ENCODE assay signal across 22 cellular contexts in genomic region chr7:10931161-10931560, GRCh38.
"Had no signal": no experiment of that assay in that cellular context is flagged by ENCODE, and none has a peak within 500 bp of the region (broad histone marks: within the 10 kb centered on the region; RNA-seq: fewer than 3 reads in every experiment).

No MANE protein-coding gene starts in this region.

- ATAC-seq: activated CD4-positive, alpha-beta T cell treated with anti-CD3 and anti-CD28 coated beads for 36 hours; activated T-helper 17 cell treated with anti-CD3 and anti-CD28 coated beads, Interleukin-2, amount 50 U/mL, for 72 hours; PC-3 had no signal

- H3K9me3 ChIP-seq: SJSA1 had no signal

- H3K27me3 ChIP-seq: brain microvascular endothelial cell, cardiac muscle cell, SJSA1 had no signal

- H3K4me3 ChIP-seq: cardiac muscle cell, SJSA1 had no signal

- H3K27ac Mint-ChIP-seq: activated CD4-positive, alpha-beta memory T cell treated with anti-CD3 and anti-CD28 coated beads, Interleukin-2, amount 10 ng/mL, durations not matched to agents 7 days and 5 days; activated CD4-positive, alpha-beta T cell treated with anti-CD3 and anti-CD28 coated beads for 36 hours; activated naive CD4-positive, alpha-beta T cell treated with anti-CD3 and anti-CD28 coated beads, Interleukin-2, amount 10 ng/mL, durations not matched to agents 7 days and 5 days; activated T-helper 17 cell treated with anti-CD3 and anti-CD28 coated beads, Interleukin-2, amount 50 U/mL, for 72 hours had no signal

- H3K4me3 Mint-ChIP-seq: activated CD4-positive, alpha-beta memory T cell treated with anti-CD3 and anti-CD28 coated beads, Interleukin-2, amount 10 ng/mL, durations not matched to agents 7 days and 5 days; activated CD4-positive, alpha-beta T cell treated with anti-CD3 and anti-CD28 coated beads for 36 hours; activated naive CD4-positive, alpha-beta T cell treated with anti-CD3 and anti-CD28 coated beads, Interleukin-2, amount 10 ng/mL, durations not matched to agents 7 days and 5 days; activated naive CD8-positive, alpha-beta T cell treated with anti-CD3 and anti-CD28 coated beads for 36 hours; activated T-helper 17 cell treated with anti-CD3 and anti-CD28 coated beads, Interleukin-2, amount 50 U/mL, for 72 hours had no signal

- H3K9me3 Mint-ChIP-seq: activated CD4-positive, alpha-beta memory T cell treated with anti-CD3 and anti-CD28 coated beads, Interleukin-2, amount 10 ng/mL, durations not matched to agents 7 days and 5 days; activated naive CD4-positive, alpha-beta T cell treated with anti-CD3 and anti-CD28 coated beads, Interleukin-2, amount 10 ng/mL, durations not matched to agents 7 days and 5 days; activated naive CD8-positive, alpha-beta T cell treated with anti-CD3 and anti-CD28 coated beads for 36 hours; activated T-helper 17 cell treated with anti-CD3 and anti-CD28 coated beads, Interleukin-2, amount 50 U/mL, for 72 hours had no signal

- DNase-seq: activated CD4-positive, alpha-beta memory T cell treated with anti-CD3 and anti-CD28 coated beads, Interleukin-2, amount 10 ng/mL, durations not matched to agents 7 days and 5 days; activated CD4-positive, alpha-beta T cell treated with anti-CD3 and anti-CD28 coated beads for 36 hours; activated CD4-positive, alpha-beta T cell treated with anti-CD3 and anti-CD28 coated beads, Interleukin-2, amount 50 U/mL, for 1 hour; activated gamma-delta T cell treated with Interleukin-2 at 50 U/mL for 16 hours; activated naive CD4-positive, alpha-beta T cell treated with anti-CD3 and anti-CD28 coated beads, Interleukin-2, amount 10 ng/mL, durations not matched to agents 7 days and 5 days; activated naive CD8-positive, alpha-beta T cell treated with anti-CD3 and anti-CD28 coated beads for 36 hours; activated T-cell treated with anti-CD3 and anti-CD28 coated beads for 4 hours; activated T-cell treated with anti-CD3 and anti-CD28 coated beads, Interleukin-2, amount 50 U/mL, for 48 hours; brain microvascular endothelial cell; MM.1S; NCI-H1105; NCI-H1436; NCI-H187; NCI-H2081; NCI-H524; PC-3; SHP77; T-helper 2 cell had no signal

- H3K27ac ChIP-seq: brain microvascular endothelial cell, SJSA1, VCaP had no signal

- H3K27me3 Mint-ChIP-seq: activated CD4-positive, alpha-beta memory T cell treated with anti-CD3 and anti-CD28 coated beads, Interleukin-2, amount 10 ng/mL, durations not matched to agents 7 days and 5 days; activated CD4-positive, alpha-beta T cell treated with anti-CD3 and anti-CD28 coated beads for 36 hours; activated naive CD4-positive, alpha-beta T cell treated with anti-CD3 and anti-CD28 coated beads, Interleukin-2, amount 10 ng/mL, durations not matched to agents 7 days and 5 days; activated naive CD8-positive, alpha-beta T cell treated with anti-CD3 and anti-CD28 coated beads for 36 hours; activated T-helper 17 cell treated with anti-CD3 and anti-CD28 coated beads, Interleukin-2, amount 50 U/mL, for 72 hours had no signal
